17 cellular contexts compared by ENCODE assay signal in genomic region chr12:76798864-76799263, GRCh38. TPM values are rescaled to one million over a fixed set of nuclear protein-coding genes. Genes with fewer than 3 reads are reported as not detected.
DNase-seq lines count a peak whose midpoint lies in the region; ATAC-seq and TF ChIP-seq lines count a peak whose summit lies in the region.
"Had no signal": no experiment of that assay in that cellular context is flagged by ENCODE, and none has a peak within 500 bp of the region (broad histone marks: within the 10 kb centered on the region; RNA-seq: fewer than 3 reads in every experiment).

No MANE protein-coding gene starts in this region.

- H3K4me3 ChIP-seq in HCT116 (replicated peaks in 1 of 2; ENCODE audit: low read depth in 1 of 2, low read length in 2 of 2) (no peak overlapping the region), HEK293 (ENCODE audit: low read depth, low read length) (no peak overlapping the region), heart right ventricle (no peak overlapping the region)
- H3K4me3 ChIP-seq: GM23338 had no signal

- 98% methylated on average over 4 of the region's 4 CpGs for WGBS in heart right ventricle, 2 donors

- H3K36me3 ChIP-seq in HCT116 (ENCODE audit: control insufficient read depth in 1 of 2, insufficient read depth in 2 of 2, low read length in 2 of 2): no peaks in the 10 kb centered on the region
- H3K36me3 ChIP-seq in HEK293 (ENCODE audit: control insufficient read depth in 2 of 2, insufficient read depth in 1 of 2, low read length in 2 of 2): peaks cover 0 to 5% of the 10 kb centered on the region in 2 experiments; a peak in 1 of 3 replicates
- peaks cover 0 to 44% (median 6%) of the 10 kb centered on the region in 9 donors for H3K36me3 ChIP-seq in heart right ventricle

- no peaks in the 10 kb centered on the region for H3K27me3 Mint-ChIP-seq in WTC11 (ENCODE audit: low read depth)
- H3K27me3 Mint-ChIP-seq: CD4-positive, alpha-beta memory T cell had no signal

- H3K4me1 ChIP-seq in HCT116 (ENCODE audit: control insufficient read depth in 1 of 2, insufficient read depth in 2 of 2, low read length in 2 of 2): no peaks in the 10 kb centered on the region
- H3K4me1 ChIP-seq in HEK293 (ENCODE audit: control insufficient read depth, insufficient read depth, low read length): peaks cover 4% of the 10 kb centered on the region; the same call in 1 of the 2 replicates
- peaks cover 9% of the 10 kb centered on the region for H3K4me1 ChIP-seq in foreskin keratinocyte
- peaks cover 0 to 20% (median 5%) of the 10 kb centered on the region in 9 donors for H3K4me1 ChIP-seq in heart right ventricle

- TSS peak; percentile 18 for BruUV-seq in HCT116 (replicated peaks; lab: Mats Ljungman, UMichigan)

- no peak overlapping the region for H3K4me2 ChIP-seq in HCT116 (ENCODE audit: low read length)
- H3K4me2 ChIP-seq: GM23338 had no signal

- CTCF ChIA-PET in HCT116 (lab: Charles Lee): no interaction called here
- CTCF ChIA-PET in HEK293 (lab: Yijun Ruan, JAX): no interaction called here
- CTCF ChIA-PET in WTC11 (lab: Charles Lee): no interaction called here

- no peaks in the 10 kb centered on the region for H3K9me3 ChIP-seq in HCT116 (ENCODE audit: control insufficient read depth in 1 of 2, insufficient read depth in 1 of 2, low read depth in 1 of 2, low read length in 2 of 2)
- no peaks in the 10 kb centered on the region; the same call in 1 of the 2 replicates for H3K9me3 ChIP-seq in HEK293 (ENCODE audit: control insufficient read depth, insufficient read depth, low read depth, low read length)
- peaks cover 0 to 20% (median 4%) of the 10 kb centered on the region in 11 donors for H3K9me3 ChIP-seq in heart right ventricle

- DNase-seq in HCT116 (ENCODE audit: low read depth, low spot score): no peak
- no peak for DNase-seq in WTC11 (ENCODE audit: low spot score)
- no peak for DNase-seq in foreskin keratinocyte
- DNase-seq in heart right ventricle: no peak
- DNase-seq in KBM-7: no peak
- DNase-seq: C1 segment of cervical spinal cord; Calu3; CD4-positive, alpha-beta memory T cell; COR-L47; DMS53; DMS79 treated with DMSO at 0.1 percent for 48 hours; GF-D8; H9 had no signal

- no peak for ATAC-seq in HCT116
- no peak for ATAC-seq in WTC11
- peak; percentile 10 for ATAC-seq in foreskin keratinocyte
- ATAC-seq in HG03469 (IDR thresholded peaks at IDR 0.05; ENCODE audit: unreplicated experiment): no peak
- ATAC-seq in heart right ventricle: no peak
- ATAC-seq in HG02571 (IDR thresholded peaks at IDR 0.05; ENCODE audit: unreplicated experiment): no peak
- ATAC-seq: GM23338 had no signal

- no peaks in the 10 kb centered on the region for H3K4me1 Mint-ChIP-seq in WTC11
- H3K4me1 Mint-ChIP-seq: GM23338, H9 had no signal

- peaks cover 23% of the 10 kb centered on the region; the same call in 1 of the 2 replicates for H3K79me2 ChIP-seq in HCT116 (ENCODE audit: insufficient read depth, low read length)

- POLR2A ChIA-PET in HCT116 (lab: Charles Lee): no interaction called here
- POLR2A ChIA-PET in HEK293 (lab: Yijun Ruan, JAX): no interaction called here
- POLR2A ChIA-PET in WTC11 (lab: Charles Lee): no interaction called here

- no peak for TF ChIP-seq POLR2A in HCT116 (IDR thresholded peaks at IDR 0.05; ENCODE audit: borderline replicate concordance, extremely low read depth, insufficient read depth, insufficient read length)

- H3K27ac Mint-ChIP-seq in WTC11: no peak overlapping the region
- H3K27ac Mint-ChIP-seq: GM23338 had no signal

- RAD21 ChIA-PET in HCT116 (lab: Charles Lee; ENCODE audit: low non-redundant PET in 1 of 2, low total read pairs in 2 of 2, uncharacterized antibody in 2 of 2, unreplicated experiment in 2 of 2): no interaction called here

- peaks cover 11% of the 10 kb centered on the region for H3K9me3 Mint-ChIP-seq in WTC11

- no peak overlapping the region for H3K4me3 Mint-ChIP-seq in WTC11
- H3K4me3 Mint-ChIP-seq: CD4-positive, alpha-beta memory T cell; GM23338; H9 had no signal

- intact Hi-C loops in HCT116 (cut with micrococcal nuclease) (no loop called here), heart right ventricle (cut with DNase I) (no loop called here)

- H4K20me1 ChIP-seq in HCT116 (ENCODE audit: insufficient read depth): no peaks in the 10 kb centered on the region

- TF ChIP-seq CTCF in HCT116 (IDR thresholded peaks at IDR 0.05 in 2 of 3, conservative IDR thresholded peaks at IDR 0.05 in 1 of 3; ENCODE audit: borderline replicate concordance in 1 of 3, insufficient read depth in 1 of 3, low read depth in 2 of 3, low read length in 2 of 3) (no peak), HEK293 (tag by site-specific recombination; IDR thresholded peaks at IDR 0.05) (no peak), WTC11 (IDR thresholded peaks at IDR 0.05) (no peak), foreskin keratinocyte (conservative IDR thresholded peaks at IDR 0.05) (no peak), heart right ventricle (IDR thresholded peaks at IDR 0.05) (no peak)

- in situ Hi-C loops in KBM-7 (cut with MboI; ENCODE audit: low pct_unique_long_range_greater_than_20kb, low sequenced_read_pairs): loop anchor here (25.0 kb wide), 1 partner anchor 187 kb away; no protein-coding TSS in a partner anchor

- H3K9ac ChIP-seq in HCT116 (ENCODE audit: low read length): no peak overlapping the region

- no peak overlapping the region for H3K27ac ChIP-seq in HCT116 (ENCODE audit: low read depth, low read length)
- no peak overlapping the region for H3K27ac ChIP-seq in HEK293 (ENCODE audit: extremely low read depth, low read depth, low read length)
- H3K27ac ChIP-seq in foreskin keratinocyte: no peak overlapping the region
- no peak overlapping the region for H3K27ac ChIP-seq in heart right ventricle

- H2AFZ ChIP-seq in HCT116 (ENCODE audit: low read depth, low read length, poor library complexity, severe bottlenecking): no peak overlapping the region
- H2AFZ ChIP-seq: GM23338 had no signal

- no peaks in the 10 kb centered on the region for H3K9me2 ChIP-seq in HCT116 (ENCODE audit: insufficient read depth)

- peaks cover 40% of the 10 kb centered on the region for H3K36me3 Mint-ChIP-seq in WTC11

- no peak for TF ChIP-seq RAD21 in HCT116 (IDR thresholded peaks at IDR 0.05; ENCODE audit: low read depth)

- H3K27me3 ChIP-seq in HCT116 (ENCODE audit: insufficient read depth, low read length): no peaks in the 10 kb centered on the region
- no peaks in the 10 kb centered on the region for H3K27me3 ChIP-seq in foreskin keratinocyte
- no peaks in the 10 kb centered on the region for H3K27me3 ChIP-seq in heart right ventricle

TF ChIP-seq in HCT116, 20 proteins besides CTCF, POLR2A, EP300 and RAD21:
- TF ChIP-seq FOSL1 (IDR thresholded peaks at IDR 0.05; ENCODE audit: low read depth) (no peak), SRF (IDR thresholded peaks at IDR 0.05; ENCODE audit: low read depth) (no peak), SP1 (IDR thresholded peaks at IDR 0.05; ENCODE audit: low read depth) (no peak), MAX (IDR thresholded peaks at IDR 0.05) (no peak), EZH2phosphoT487 (IDR thresholded peaks at IDR 0.05; ENCODE audit: borderline replicate concordance) (no peak)
TF ChIP-seq in HCT116: peak in this region for 0.

TF ChIP-seq in HEK293, 187 proteins besides CTCF, POLR2A, EP300 and RAD21:
- TF ChIP-seq ZNF555 (tag by site-specific recombination; conservative IDR thresholded peaks at IDR 0.05) (no peak), ZFP3 (tag by site-specific recombination; IDR thresholded peaks at IDR 0.05; ENCODE audit: low read depth) (no peak), ZNF610 (tag by site-specific recombination; IDR thresholded peaks at IDR 0.05; ENCODE audit: borderline replicate concordance) (no peak), ZNF121 (tag by site-specific recombination; IDR thresholded peaks at IDR 0.05) (peak; percentile 56; the same call in 1 of the 2 replicates), FEZF1 (tag by site-specific recombination; IDR thresholded peaks at IDR 0.05) (no peak)
TF ChIP-seq in HEK293: peak in this region for 1.

TF ChIP-seq in WTC11, 78 proteins besides CTCF, POLR2A, EP300 and RAD21:
- no peak for TF ChIP-seq ZNF317 (CRISPR knock-in tag; IDR thresholded peaks at IDR 0.05; ENCODE audit: borderline replicate concordance, low read depth)
- TF ChIP-seq ZNF121 (CRISPR knock-in tag; IDR thresholded peaks at IDR 0.05): 0 out of 2 replicates have a peak, but pooled peaks have one; percentile 52

RNA-seq across cellular contexts. Expression of gene ZDHHC17, which starts 34.9 kb away (rescaled TPM):
- total RNA-seq in HCT116 (2021; ENCODE audit: unreplicated experiment): 25.3 TPM
- 18.0 and 21.3 TPM in 2 replicates for polyA plus RNA-seq in HCT116 (2012)
- 30.7 to 36.9 TPM (median 30.7 TPM) in 3 replicates for total RNA-seq in WTC11 (2021)
- total RNA-seq in foreskin keratinocyte: 14.4 and 16.4 TPM in 2 replicates
- polyA plus RNA-seq in foreskin keratinocyte: 2.1 and 2.3 TPM in 2 replicates
- total RNA-seq in heart right ventricle: 10 to 100 TPM; 17.4 to 28.0 (median 23.4) TPM
- polyA plus RNA-seq in heart right ventricle: 10 to 100 TPM in 1 of 2 donors, 1 to 10 TPM in 1; 6.8 to 21.5 TPM
